Comparison of ENCODE assay signal across 8 cellular contexts in the genomic region with DNA sequence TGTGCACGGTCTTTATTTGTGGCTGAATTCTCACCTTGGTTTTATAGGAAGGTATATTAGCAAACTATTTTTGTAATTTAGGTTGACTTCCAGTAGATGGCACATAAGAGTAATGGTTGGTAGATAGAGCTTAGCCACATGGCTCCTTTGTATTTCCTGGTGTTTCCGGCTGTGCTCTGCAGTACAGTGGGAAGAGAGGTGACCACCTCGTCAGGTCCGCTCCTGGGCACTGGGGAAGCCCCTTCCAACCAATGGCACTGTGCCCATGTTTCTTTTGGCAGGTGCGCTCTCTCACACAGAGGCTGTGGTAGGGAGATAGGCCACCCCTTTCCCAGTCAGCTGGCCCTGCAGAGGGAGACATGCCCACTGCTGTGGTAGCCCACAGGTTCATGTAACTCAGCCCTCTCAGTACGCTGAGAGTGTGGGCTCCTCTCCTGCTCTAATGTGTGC.
DNase-seq lines count a peak whose midpoint lies in the region; ATAC-seq and TF ChIP-seq lines count a peak whose summit lies in the region.

No MANE protein-coding gene starts in this region.

- H3K36me3 Mint-ChIP-seq in activated T-helper 2 cell treated with anti-CD3 and anti-CD28 coated beads, Interferon-gamma antibody, Interleukin-2, Interleukin-4, amounts not matched to agents 10 μg/mL and 5 μg/mL and 100 μg/mL, durations not matched to agents 14 hours and 24 hours and 36 hours (ENCODE audit: low read depth), result peaks cover 31% of the 10 kb centered on the region
- peaks cover 0 to 19% (median 4%) of the 10 kb centered on the region in 5 donors for H3K36me3 Mint-ChIP-seq in naive thymus-derived CD4-positive, alpha-beta T cell

- H3K27me3 ChIP-seq in GM06990 (replicated peaks; ENCODE audit: control insufficient read depth, insufficient read depth, low read length) (no peaks in the 10 kb centered on the region), dorsolateral prefrontal cortex (peaks cover 0 to 4% (median 0%) of the 10 kb centered on the region in 45 donors)
- H3K27me3 ChIP-seq in naive thymus-derived CD4-positive, alpha-beta T cell (ENCODE audit: control insufficient read depth in 2 of 2, insufficient read depth in 2 of 2, low read length in 2 of 2), result no peaks in the 10 kb centered on the region

- H3K9me3 Mint-ChIP-seq in activated T-helper 2 cell treated with anti-CD3 and anti-CD28 coated beads, Interferon-gamma antibody, Interleukin-2, Interleukin-4, amounts not matched to agents 10 μg/mL and 5 μg/mL and 100 μg/mL, durations not matched to agents 14 hours and 24 hours and 36 hours, result peaks cover 30% of the 10 kb centered on the region
- H3K9me3 Mint-ChIP-seq in naive thymus-derived CD4-positive, alpha-beta T cell, result peaks cover 0 to 31% (median 8%) of the 10 kb centered on the region in 11 donors

- H3K4me3 ChIP-seq in GM06990 (replicated peaks; ENCODE audit: low read depth, low read length), result no peak overlapping the region
- H3K4me3 ChIP-seq in naive thymus-derived CD4-positive, alpha-beta T cell (ENCODE audit: low read length), result no peak overlapping the region
- H3K4me3 ChIP-seq in dorsolateral prefrontal cortex, result no peak overlapping the region

- peak overlapping the region; percentile 49 for H3K27ac Mint-ChIP-seq in activated T-helper 2 cell treated with anti-CD3 and anti-CD28 coated beads, Interferon-gamma antibody, Interleukin-2, Interleukin-4, amounts not matched to agents 10 μg/mL and 5 μg/mL and 100 μg/mL, durations not matched to agents 14 hours and 24 hours and 36 hours
- H3K27ac Mint-ChIP-seq in naive thymus-derived CD4-positive, alpha-beta T cell, result no peak overlapping the region

- no peak overlapping the region for H3K27ac ChIP-seq in naive thymus-derived CD4-positive, alpha-beta T cell (ENCODE audit: low read depth, low read length)
- no peak overlapping the region for H3K27ac ChIP-seq in dorsolateral prefrontal cortex

- ATAC-seq in naive thymus-derived CD4-positive, alpha-beta T cell, result peak; percentile 76

- H3K36me3 ChIP-seq in GM06990 (ENCODE audit: control insufficient read depth, insufficient read depth, low read length), result no peaks in the 10 kb centered on the region
- H3K36me3 ChIP-seq in naive thymus-derived CD4-positive, alpha-beta T cell (ENCODE audit: control insufficient read depth in 2 of 3, insufficient read depth in 3 of 3, low read length in 3 of 3), result no peaks in the 10 kb centered on the region

- peaks cover 22% of the 10 kb centered on the region for H3K4me1 Mint-ChIP-seq in activated T-helper 2 cell treated with anti-CD3 and anti-CD28 coated beads, Interferon-gamma antibody, Interleukin-2, Interleukin-4, amounts not matched to agents 10 μg/mL and 5 μg/mL and 100 μg/mL, durations not matched to agents 14 hours and 24 hours and 36 hours (ENCODE audit: low read depth)
- peaks cover 0 to 10% (median 0%) of the 10 kb centered on the region in 7 donors for H3K4me1 Mint-ChIP-seq in naive thymus-derived CD4-positive, alpha-beta T cell

- intact Hi-C loops in activated T-helper 2 cell treated with anti-CD3 and anti-CD28 coated beads, Interferon-gamma antibody, Interleukin-2, Interleukin-4, amounts not matched to agents 10 μg/mL and 5 μg/mL and 100 μg/mL, durations not matched to agents 14 hours and 24 hours and 36 hours (cut with micrococcal nuclease), result loop anchor here (2.0 to 10.0 kb wide), 2 partner anchors 13 to 119 kb away; no protein-coding TSS in a partner anchor
- intact Hi-C loops in naive thymus-derived CD4-positive, alpha-beta T cell (cut with micrococcal nuclease), result loop anchor here (1.0 kb wide), 3 partner anchors 19 to 122 kb away; no protein-coding TSS in a partner anchor
- intact Hi-C loops in dorsolateral prefrontal cortex (cut with DNase I), result no loop called here

- POLR2A ChIA-PET in naive thymus-derived CD4-positive, alpha-beta T cell (lab: Charles Lee), result interaction anchor here (1.3 to 1.5 kb wide), 2 partner anchors 20 to 121 kb away, joined by 3 to 4 read pairs; no protein-coding TSS in a partner anchor

- CTCF ChIA-PET in naive thymus-derived CD4-positive, alpha-beta T cell (lab: Charles Lee), result interaction anchor here (0.7 to 2.5 kb wide), 13 partner anchors 13 to 134 kb away, joined by 3 to 21 read pairs (median 4); no protein-coding TSS in a partner anchor

- no peaks in the 10 kb centered on the region for H3K27me3 Mint-ChIP-seq in activated T-helper 2 cell treated with anti-CD3 and anti-CD28 coated beads, Interferon-gamma antibody, Interleukin-2, Interleukin-4, amounts not matched to agents 10 μg/mL and 5 μg/mL and 100 μg/mL, durations not matched to agents 14 hours and 24 hours and 36 hours (ENCODE audit: low read depth)
- no peaks in the 10 kb centered on the region for H3K27me3 Mint-ChIP-seq in naive thymus-derived CD4-positive, alpha-beta T cell

- H3K4me3 Mint-ChIP-seq in activated T-helper 2 cell treated with anti-CD3 and anti-CD28 coated beads, Interferon-gamma antibody, Interleukin-2, Interleukin-4, amounts not matched to agents 10 μg/mL and 5 μg/mL and 100 μg/mL, durations not matched to agents 14 hours and 24 hours and 36 hours (ENCODE audit: low read depth), result no peak overlapping the region
- H3K4me3 Mint-ChIP-seq in naive thymus-derived CD4-positive, alpha-beta T cell, result no peak overlapping the region

- H3K4me1 ChIP-seq in naive thymus-derived CD4-positive, alpha-beta T cell (ENCODE audit: control insufficient read depth in 2 of 2, insufficient read depth in 2 of 2, low read length in 2 of 2), result no peaks in the 10 kb centered on the region

- no peaks in the 10 kb centered on the region for H3K9me3 ChIP-seq in naive thymus-derived CD4-positive, alpha-beta T cell (ENCODE audit: control insufficient read depth in 2 of 3, low read length in 3 of 3)

- TF ChIP-seq CTCF in GM06990 (IDR thresholded peaks at IDR 0.05; ENCODE audit: insufficient read depth, low read length, poor library complexity, severe bottlenecking) (peak; percentile 38), dorsolateral prefrontal cortex (IDR thresholded peaks at IDR 0.05 in 54 of 56, conservative IDR thresholded peaks at IDR 0.05 in 2 of 56; ENCODE audit: low read depth in 1 of 56, partially characterized antibody in 56 of 56) (no peak)

- DNase-seq in GM06990 (ENCODE audit: extremely low read depth, insufficient read length) (peak; percentile 29), HK-2 (ENCODE audit: unreplicated experiment) (peak; percentile 4), dorsolateral prefrontal cortex (no peak)
- DNase-seq in activated T-helper 2 cell treated with anti-CD3 and anti-CD28 coated beads, Interferon-gamma antibody, Interleukin-2, Interleukin-4, amounts not matched to agents 10 μg/mL and 5 μg/mL and 100 μg/mL, durations not matched to agents 14 hours and 24 hours and 36 hours (ENCODE audit: low spot score), result no peak
- DNase-seq in naive thymus-derived CD4-positive, alpha-beta T cell, result peak in 5 of 9 donors; percentile 24 to 50 (median 39)
- no peak for DNase-seq in stimulated activated CD4-positive, alpha-beta T cell treated with anti-CD3 and anti-CD28 coated beads, Interleukin-4, amount 100 ng/mL, for 4 hours
- no peak for DNase-seq in stimulated activated CD4-positive, alpha-beta T cell treated with anti-CD3 and anti-CD28 coated beads, Interleukin-1b, Interleukin-23, amount 100 ng/mL, for 48 hours
- no peak for DNase-seq in stimulated activated CD4-positive, alpha-beta T cell treated with anti-CD3 and anti-CD28 coated beads, Interleukin-12 subunit alpha, Interleukin-12 subunit beta, amount 100 ng/mL, for 4 hours

Comparison
In these comparisons a context has a peak if more than half of its experiments do, and no peak if none do; other contexts are left out.
1. DNase-seq: peak in GM06990 (single experiment), HK-2 (single experiment) and naive thymus-derived CD4-positive, alpha-beta T cell (5 of 9); none in activated T-helper 2 cell treated with anti-CD3 and anti-CD28 coated beads, Interferon-gamma antibody, Interleukin-2, Interleukin-4, amounts not matched to agents 10 μg/mL and 5 μg/mL and 100 μg/mL, durations not matched to agents 14 hours and 24 hours and 36 hours (single experiment), stimulated activated CD4-positive, alpha-beta T cell treated with anti-CD3 and anti-CD28 coated beads, Interleukin-4, amount 100 ng/mL, for 4 hours (0 of 2), dorsolateral prefrontal cortex (0 of 10), stimulated activated CD4-positive, alpha-beta T cell treated with anti-CD3 and anti-CD28 coated beads, Interleukin-1b, Interleukin-23, amount 100 ng/mL, for 48 hours (single experiment) and stimulated activated CD4-positive, alpha-beta T cell treated with anti-CD3 and anti-CD28 coated beads, Interleukin-12 subunit alpha, Interleukin-12 subunit beta, amount 100 ng/mL, for 4 hours (single experiment).
2. intact Hi-C loops: an anchor here in activated T-helper 2 cell treated with anti-CD3 and anti-CD28 coated beads, Interferon-gamma antibody, Interleukin-2, Interleukin-4, amounts not matched to agents 10 μg/mL and 5 μg/mL and 100 μg/mL, durations not matched to agents 14 hours and 24 hours and 36 hours (2.0 to 10.0 kb wide) and naive thymus-derived CD4-positive, alpha-beta T cell (1.0 kb wide); none called in dorsolateral prefrontal cortex.